ENCODE assay signal across 15 cellular contexts in the genomic region with DNA sequence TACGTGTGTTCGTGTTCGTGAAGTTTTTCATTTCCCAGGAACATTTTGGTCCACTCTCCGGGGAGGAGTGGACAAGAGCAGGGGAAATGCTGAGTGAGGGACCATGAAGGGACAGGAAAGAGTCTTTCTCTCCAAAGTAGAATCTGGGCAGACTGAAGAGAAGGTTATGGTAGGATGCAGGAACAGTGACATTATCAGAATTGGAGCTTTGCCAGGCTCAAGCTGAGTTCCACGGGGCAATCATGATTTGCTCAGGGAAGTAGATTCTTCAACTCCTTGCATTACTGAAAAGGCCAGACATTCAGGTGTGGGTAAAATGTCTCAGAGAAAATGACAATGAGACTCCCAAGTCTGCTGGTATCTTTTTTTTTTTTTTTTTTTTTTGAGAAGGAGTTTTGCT. TPM values are rescaled to one million over a fixed set of nuclear protein-coding genes. Genes with fewer than 3 reads are reported as not detected.
"Had no signal": no experiment of that assay in that cellular context is flagged by ENCODE, and none has a peak within 500 bp of the region (broad histone marks: within the 10 kb centered on the region; RNA-seq: fewer than 3 reads in every experiment).

No MANE protein-coding gene starts in this region.

- H3K9ac ChIP-seq: parathyroid adenoma had no signal

- ATAC-seq: gastroesophageal sphincter had no signal

- H3K27me3 ChIP-seq: ascending aorta, gastroesophageal sphincter had no signal

- FAIRE-seq: urothelium cell line had no signal

- DNase-seq: activated naive CD4-positive, alpha-beta T cell treated with Interleukin-2 at 50 U/mL for 16 hours; activated naive CD8-positive, alpha-beta T cell treated with anti-CD3 and anti-CD28 coated beads, Interleukin-2, amount 50 U/mL, for 24 hours; caudate nucleus; effector CD8-positive, alpha-beta T cell; kidney glomerular epithelial cell; stomach had no signal

- H3K27ac ChIP-seq: ascending aorta, coronary artery, gastroesophageal sphincter, parathyroid adenoma, stomach, thoracic aorta, VCaP had no signal

- H3K4me1 ChIP-seq: ascending aorta, gastroesophageal sphincter, parathyroid adenoma, stomach had no signal

- H3K36me3 ChIP-seq: ascending aorta, gastroesophageal sphincter, stomach, thoracic aorta had no signal

- H2AFZ ChIP-seq: parathyroid adenoma had no signal

- H3K79me2 ChIP-seq: parathyroid adenoma had no signal

- H3K9me3 ChIP-seq: ascending aorta, gastroesophageal sphincter, stomach, thoracic aorta had no signal

- H3K4me3 ChIP-seq: ascending aorta, coronary artery, gastroesophageal sphincter, stomach, thoracic aorta had no signal

RNA-seq across cellular contexts. Expression of a gene that starts 16.6 kb away (rescaled TPM):
- total RNA-seq: activated T-helper 1 cell treated with anti-CD3 and anti-CD28 coated beads, Interleukin-12 subunit alpha, Interleukin-12 subunit beta, Interleukin-2, Interleukin-4 antibody, amounts not matched to agents 30 ng/mL and 10 ng/mL and 1 ng/mL, durations not matched to agents 14 hours and 24 hours and 36 hours; ascending aorta; liver had no signal
- polyA plus RNA-seq: liver had no signal

RNA-seq across cellular contexts. Expression of a gene that starts 22.4 kb away (rescaled TPM):
- total RNA-seq: activated T-helper 1 cell treated with anti-CD3 and anti-CD28 coated beads, Interleukin-12 subunit alpha, Interleukin-12 subunit beta, Interleukin-2, Interleukin-4 antibody, amounts not matched to agents 30 ng/mL and 10 ng/mL and 1 ng/mL, durations not matched to agents 14 hours and 24 hours and 36 hours; ascending aorta; liver had no signal
- polyA plus RNA-seq: liver had no signal

RNA-seq across cellular contexts. Expression of a gene that starts 52.5 kb away (rescaled TPM):
- total RNA-seq: activated T-helper 1 cell treated with anti-CD3 and anti-CD28 coated beads, Interleukin-12 subunit alpha, Interleukin-12 subunit beta, Interleukin-2, Interleukin-4 antibody, amounts not matched to agents 30 ng/mL and 10 ng/mL and 1 ng/mL, durations not matched to agents 14 hours and 24 hours and 36 hours had no signal
